1 cellular context compared by ENCODE assay signal in the genomic region with DNA sequence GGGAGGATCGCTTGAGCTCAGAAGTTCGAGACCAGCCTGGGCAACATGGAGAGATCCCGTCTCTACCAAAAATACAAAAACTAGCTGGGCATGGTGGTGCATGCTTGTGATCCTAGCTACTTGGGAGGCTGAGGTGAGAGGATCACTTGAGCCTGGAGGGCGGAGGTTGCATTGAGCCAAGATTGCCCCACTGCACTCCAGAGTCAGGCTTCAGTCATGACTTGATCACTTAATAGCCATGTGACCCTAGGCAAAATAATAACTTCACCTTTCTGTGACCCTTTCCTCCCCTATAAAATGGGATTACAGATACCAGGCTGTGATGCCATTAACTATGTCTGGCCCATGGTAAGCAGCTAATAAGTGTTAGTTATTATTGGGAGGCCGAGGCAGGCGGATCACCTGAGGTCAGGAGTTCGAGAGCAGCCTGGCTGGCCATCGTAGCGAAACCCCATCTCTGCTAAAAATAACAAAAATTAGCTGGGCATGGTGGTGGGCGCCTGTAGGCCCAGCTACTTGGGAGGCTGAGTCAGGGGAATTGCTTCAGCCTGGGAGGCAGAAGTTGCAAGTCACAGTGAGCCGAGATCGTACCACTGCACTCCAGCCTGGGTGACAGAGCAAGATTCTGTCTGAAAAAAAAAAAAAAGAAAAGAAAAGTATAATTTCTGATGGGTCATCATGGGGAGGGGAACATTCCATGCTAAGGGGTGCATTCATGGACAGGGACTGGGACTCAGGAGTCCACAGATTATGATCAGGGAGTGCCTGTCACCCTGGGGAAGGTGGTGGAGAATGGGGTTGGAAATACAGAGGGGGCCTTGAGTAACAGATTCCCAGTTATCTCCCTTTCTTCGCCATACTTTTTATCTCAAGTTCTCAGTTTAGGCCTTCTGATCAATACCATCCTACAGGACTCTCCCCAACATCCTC.
TF ChIP-seq lines count a peak whose summit lies in the region.

No MANE protein-coding gene starts in this region.

TF ChIP-seq in GM12878, 131 proteins besides CTCF, POLR2A, EP300 and RAD21:
- TF ChIP-seq POLR2AphosphoS5 (IDR thresholded peaks at IDR 0.05; ENCODE audit: low read length), result peak; percentile 82
- TF ChIP-seq NR2C1 (IDR thresholded peaks at IDR 0.05), result no peak
